In the genomic region with DNA sequence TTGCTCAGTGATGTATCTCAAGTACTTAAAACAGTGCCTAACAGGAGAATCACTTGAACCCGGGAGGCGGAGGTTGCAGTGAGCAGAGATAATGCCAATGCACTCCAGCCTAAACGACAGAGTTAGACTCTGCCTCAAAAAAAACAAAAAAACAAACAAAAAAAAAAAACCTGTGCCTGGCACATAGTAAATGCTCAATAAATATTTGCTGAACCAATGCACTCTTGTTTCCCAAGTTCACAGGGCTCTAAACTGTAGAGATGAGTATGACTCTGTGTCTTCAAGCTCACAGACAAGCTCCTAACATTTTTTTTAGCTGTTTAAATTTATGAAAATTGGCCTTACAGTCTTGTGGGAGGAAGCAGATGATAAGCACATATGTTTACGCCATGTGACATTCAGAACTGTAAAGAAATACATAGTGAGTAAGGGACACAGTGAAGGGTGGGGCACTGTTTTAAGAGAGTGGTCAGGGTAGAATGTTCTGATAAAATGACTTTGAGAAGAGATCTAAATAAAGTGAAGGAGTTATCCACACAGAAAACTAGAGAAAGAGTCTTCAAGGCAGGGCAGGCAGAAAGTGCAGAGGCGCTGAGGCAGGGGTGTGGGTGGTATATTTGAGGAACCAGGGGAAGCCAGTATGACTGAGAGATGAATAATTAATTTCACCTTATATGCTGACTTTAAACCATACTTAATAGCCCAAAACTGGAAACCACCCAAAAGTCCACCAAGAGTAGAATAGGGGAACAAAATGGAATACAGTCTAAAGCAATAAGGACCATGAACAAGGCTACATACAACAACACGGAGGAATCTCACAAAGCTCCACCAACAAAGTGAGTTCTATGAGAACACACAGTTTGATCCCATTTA, we compare ENCODE assay signal across 9 cellular contexts. TPM values are rescaled to one million over a fixed set of nuclear protein-coding genes. Genes with fewer than 3 reads are reported as not detected.
DNase-seq lines count a peak whose midpoint lies in the region; ATAC-seq and TF ChIP-seq lines count a peak whose summit lies in the region.
"Had no signal": no experiment of that assay in that cellular context is flagged by ENCODE, and none has a peak within 500 bp of the region (broad histone marks: within the 10 kb centered on the region; RNA-seq: fewer than 3 reads in every experiment).

No MANE protein-coding gene starts in this region.

- intact Hi-C loops in naive thymus-derived CD4-positive, alpha-beta T cell (cut with micrococcal nuclease), result no loop called here
- intact Hi-C loops in posterior cingulate gyrus (cut with DNase I), result no loop called here

- peak overlapping the region; percentile 95 for H3K27ac ChIP-seq in RWPE2 (ENCODE audit: poor library complexity, severe bottlenecking)
- no peak overlapping the region for H3K27ac ChIP-seq in naive thymus-derived CD4-positive, alpha-beta T cell (ENCODE audit: low read depth, low read length)
- H3K27ac ChIP-seq: SK-N-MC had no signal

- ATAC-seq in HG02623 (IDR thresholded peaks at IDR 0.05; ENCODE audit: unreplicated experiment) (peak; percentile 27), RWPE2 (ENCODE audit: low read depth) (no peak), GM21390 (IDR thresholded peaks at IDR 0.05; ENCODE audit: unreplicated experiment) (no peak), GM19455 (IDR thresholded peaks at IDR 0.05; ENCODE audit: unreplicated experiment) (no peak)
- peak; percentile 11 for ATAC-seq in naive thymus-derived CD4-positive, alpha-beta T cell

- H3K27me3 Mint-ChIP-seq in activated T-cell treated with anti-CD3 and anti-CD28 coated beads, Interleukin-2, amount 50 U/mL, for 24 hours, result no peaks in the 10 kb centered on the region
- no peaks in the 10 kb centered on the region for H3K27me3 Mint-ChIP-seq in naive thymus-derived CD4-positive, alpha-beta T cell

- H3K4me1 Mint-ChIP-seq in activated T-cell treated with anti-CD3 and anti-CD28 coated beads, Interleukin-2, amount 50 U/mL, for 24 hours (ENCODE audit: low read depth), result peaks cover 53% of the 10 kb centered on the region
- peaks cover 23 to 44% (median 40%) of the 10 kb centered on the region in 7 donors for H3K4me1 Mint-ChIP-seq in naive thymus-derived CD4-positive, alpha-beta T cell

- H3K27me3 ChIP-seq in RWPE2 (ENCODE audit: insufficient read depth, poor library complexity, severe bottlenecking), result no peaks in the 10 kb centered on the region
- no peaks in the 10 kb centered on the region for H3K27me3 ChIP-seq in naive thymus-derived CD4-positive, alpha-beta T cell (ENCODE audit: control insufficient read depth in 2 of 2, insufficient read depth in 2 of 2, low read length in 2 of 2)

- no peaks in the 10 kb centered on the region for H3K9me3 Mint-ChIP-seq in activated T-cell treated with anti-CD3 and anti-CD28 coated beads, Interleukin-2, amount 50 U/mL, for 24 hours
- H3K9me3 Mint-ChIP-seq in naive thymus-derived CD4-positive, alpha-beta T cell, result no peaks in the 10 kb centered on the region

- H3K27ac Mint-ChIP-seq in activated T-cell treated with anti-CD3 and anti-CD28 coated beads, Interleukin-2, amount 50 U/mL, for 24 hours, result peak overlapping the region; percentile 84
- peak overlapping the region in 3 of 9 donors; percentile 1 to 49 (median 15) for H3K27ac Mint-ChIP-seq in naive thymus-derived CD4-positive, alpha-beta T cell

- CTCF ChIA-PET in naive thymus-derived CD4-positive, alpha-beta T cell (lab: Charles Lee), result no interaction called here

- no peak for DNase-seq in activated T-cell treated with anti-CD3 and anti-CD28 coated beads, Interleukin-2, amount 50 U/mL, for 24 hours
- DNase-seq in activated T-cell treated with anti-CD3 and anti-CD28 coated beads, Interleukin-2, amount 50 U/mL, for 1 hour, result no peak
- DNase-seq in RWPE2 (ENCODE audit: low spot score), result no peak
- DNase-seq in naive thymus-derived CD4-positive, alpha-beta T cell, result no peak
- DNase-seq in posterior cingulate gyrus, result no peak

- H3K36me3 Mint-ChIP-seq in activated T-cell treated with anti-CD3 and anti-CD28 coated beads, Interleukin-2, amount 50 U/mL, for 24 hours (ENCODE audit: low read depth), result no peaks in the 10 kb centered on the region
- H3K36me3 Mint-ChIP-seq in naive thymus-derived CD4-positive, alpha-beta T cell, result peaks cover 0 to 5% (median 0%) of the 10 kb centered on the region in 5 donors

- no peak overlapping the region for H3K4me3 ChIP-seq in RWPE2 (ENCODE audit: severe bottlenecking)
- H3K4me3 ChIP-seq in naive thymus-derived CD4-positive, alpha-beta T cell (ENCODE audit: low read length), result no peak overlapping the region
- H3K4me3 ChIP-seq: SK-N-MC had no signal

- POLR2A ChIA-PET in naive thymus-derived CD4-positive, alpha-beta T cell (lab: Charles Lee), result no interaction called here

- H3K9me3 ChIP-seq in RWPE2 (ENCODE audit: severe bottlenecking), result no peaks in the 10 kb centered on the region
- H3K9me3 ChIP-seq in naive thymus-derived CD4-positive, alpha-beta T cell (ENCODE audit: control insufficient read depth in 2 of 3, low read length in 3 of 3), result no peaks in the 10 kb centered on the region

- peaks cover 28% of the 10 kb centered on the region for H3K4me1 ChIP-seq in RWPE2 (ENCODE audit: insufficient read depth, poor library complexity, severe bottlenecking)
- peaks cover 5 to 9% of the 10 kb centered on the region in 2 donors for H3K4me1 ChIP-seq in naive thymus-derived CD4-positive, alpha-beta T cell (ENCODE audit: control insufficient read depth in 2 of 2, insufficient read depth in 2 of 2, low read length in 2 of 2)

- no peaks in the 10 kb centered on the region for H3K36me3 ChIP-seq in RWPE2 (ENCODE audit: low read depth)
- no peaks in the 10 kb centered on the region for H3K36me3 ChIP-seq in naive thymus-derived CD4-positive, alpha-beta T cell (ENCODE audit: control insufficient read depth in 2 of 3, insufficient read depth in 3 of 3, low read length in 3 of 3)

- no peak for TF ChIP-seq CTCF in RWPE2 (IDR thresholded peaks at IDR 0.05; ENCODE audit: poor library complexity, severe bottlenecking)

- peak overlapping the region; percentile 18 for H3K4me3 Mint-ChIP-seq in activated T-cell treated with anti-CD3 and anti-CD28 coated beads, Interleukin-2, amount 50 U/mL, for 24 hours
- peak overlapping the region in 1 of 10 donors; percentile 44 for H3K4me3 Mint-ChIP-seq in naive thymus-derived CD4-positive, alpha-beta T cell

RNA-seq across cellular contexts. Expression of a gene that starts 8.7 kb away (rescaled TPM):
- total RNA-seq in naive thymus-derived CD4-positive, alpha-beta T cell, result 1 to 10 TPM; 4.8 to 8.5 (median 6.4) TPM
- polyA plus RNA-seq in naive thymus-derived CD4-positive, alpha-beta T cell, result 1 to 10 TPM in 1 of 2 donors, under 1 TPM in 1; 0.39 to 3.3 TPM

Comparison
In these comparisons a context has a peak if more than half of its experiments do, and no peak if none do; other contexts are left out.
1. ATAC-seq: peak in HG02623 (single experiment) and naive thymus-derived CD4-positive, alpha-beta T cell (single experiment); none in RWPE2 (single experiment), GM21390 (single experiment) and GM19455 (single experiment).